ENCODE assay signal across 1 cellular context in genomic region chr12:130116791-130117190, GRCh38.
TF ChIP-seq lines count a peak whose summit lies in the region.

No MANE protein-coding gene starts in this region.

TF ChIP-seq in H1, 55 proteins besides CTCF, POLR2A, EP300 and RAD21 (continued from another document):
- TF ChIP-seq EZH2 (IDR thresholded peaks at IDR 0.05; ENCODE audit: low read depth, low read length, severe bottlenecking) (no peak), SRF (IDR thresholded peaks at IDR 0.05; ENCODE audit: low read depth, low read length) (no peak), POLR2AphosphoS5 (IDR thresholded peaks at IDR 0.05; ENCODE audit: low read depth, low read length) (no peak), SP2 (IDR thresholded peaks at IDR 0.05; ENCODE audit: low read length) (no peak), BACH1 (IDR thresholded peaks at IDR 0.05; ENCODE audit: low read length) (no peak), TCF12 (IDR thresholded peaks at IDR 0.05; ENCODE audit: low read depth, low read length) (no peak), CHD2 (IDR thresholded peaks at IDR 0.05; ENCODE audit: low read length) (no peak), YY1 (IDR thresholded peaks at IDR 0.05; ENCODE audit: low read depth, low read length) (no peak), CBX5 (IDR thresholded peaks at IDR 0.05; ENCODE audit: low read depth, low read length) (no peak), NANOG (IDR thresholded peaks at IDR 0.05; ENCODE audit: insufficient read depth, low read depth, low read length, poor library complexity, severe bottlenecking) (no peak), CTBP2 (IDR thresholded peaks at IDR 0.05; ENCODE audit: borderline replicate concordance, insufficient read depth, insufficient read length, low read length) (no peak), BCL11A (IDR thresholded peaks at IDR 0.05; ENCODE audit: low read depth in 2 of 2, low read length in 2 of 2) (no peak), KDM4A (IDR thresholded peaks at IDR 0.05; ENCODE audit: low read depth, low read length, severe bottlenecking) (no peak), SIX5 (IDR thresholded peaks at IDR 0.05; ENCODE audit: low read depth, low read length) (no peak), GTF2F1 (IDR thresholded peaks at IDR 0.05; ENCODE audit: borderline replicate concordance, low read depth, low read length) (no peak)
